In the genomic region with DNA sequence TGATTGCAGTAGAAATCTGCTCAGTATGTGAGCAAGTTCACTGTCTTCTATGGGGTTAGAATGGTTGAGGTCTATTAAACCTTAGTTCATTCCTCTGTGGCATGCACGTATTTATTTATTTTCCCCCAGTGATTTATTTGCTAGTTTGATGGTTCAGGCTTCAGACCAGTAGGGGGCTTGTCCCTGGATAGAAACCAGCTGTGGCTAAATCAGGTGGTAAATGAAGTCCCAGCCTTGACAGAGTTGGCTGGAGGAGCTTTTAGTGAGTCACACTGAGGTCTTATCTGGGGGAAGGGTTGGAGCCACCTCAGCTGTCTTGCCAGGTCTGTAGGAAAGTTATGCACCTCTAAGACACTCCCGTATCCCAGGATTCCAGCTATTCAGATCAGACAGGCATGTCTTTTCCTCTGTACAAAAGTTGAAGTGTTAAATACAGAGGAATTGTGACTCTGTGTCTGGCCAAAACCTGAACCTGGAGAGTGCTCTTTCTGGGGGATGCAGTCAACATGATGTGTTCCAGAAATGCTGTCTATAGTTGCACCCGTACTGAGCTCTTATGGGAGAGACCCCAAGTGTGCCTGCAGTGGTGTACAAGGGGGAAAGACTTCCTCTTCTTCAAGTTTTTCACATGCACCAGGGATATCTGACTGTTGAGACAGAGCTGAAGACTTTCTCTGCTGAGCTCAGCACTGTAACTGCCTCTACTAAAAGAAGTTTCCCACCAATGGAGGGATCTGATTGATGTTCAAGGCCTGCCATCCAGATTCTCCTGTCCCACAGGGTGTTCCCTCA, we compare ENCODE assay signal across 9 cellular contexts.
DNase-seq lines count a peak whose midpoint lies in the region; ATAC-seq, FAIRE-seq and TF ChIP-seq lines count a peak whose summit lies in the region.
"Had no signal": no experiment of that assay in that cellular context is flagged by ENCODE, and none has a peak within 500 bp of the region (broad histone marks: within the 10 kb centered on the region; RNA-seq: fewer than 3 reads in every experiment).

No MANE protein-coding gene starts in this region.

- peaks cover 66 to 85% (median 74%) of the 10 kb centered on the region in 10 experiments for H3K4me1 ChIP-seq in BLaER1 treated with 17β-estradiol and CSF1 and Interleukin-3, amounts not matched to agents 10 nM and 100 nM

- peaks cover 56% of the 10 kb centered on the region for H3K27me3 Mint-ChIP-seq in activated CD4-positive, alpha-beta memory T cell treated with anti-CD3 and anti-CD28 coated beads, Interleukin-2, amount 10 ng/mL, durations not matched to agents 7 days and 5 days

- peak overlapping the region in 8 of 11 experiments; percentile 26 to 96 (median 51); a peak in 14 of 22 replicates for H3K27ac ChIP-seq in BLaER1 treated with 17β-estradiol and CSF1 and Interleukin-3, amounts not matched to agents 10 nM and 100 nM

- no peak for ATAC-seq in GM18870 (IDR thresholded peaks at IDR 0.05; ENCODE audit: unreplicated experiment)

- peak overlapping the region in 5 of 11 experiments; percentile 33 to 78 (median 67); a peak in 9 of 22 replicates for H3K9ac ChIP-seq in BLaER1 treated with 17β-estradiol and CSF1 and Interleukin-3, amounts not matched to agents 10 nM and 100 nM

- H3K36me3 ChIP-seq in BLaER1 treated with 17β-estradiol and CSF1 and Interleukin-3, amounts not matched to agents 10 nM and 100 nM, result peaks cover 0 to 5% (median 0%) of the 10 kb centered on the region in 11 experiments; a peak in 2 of 22 replicates

- peaks cover 0 to 7% (median 0%) of the 10 kb centered on the region in 11 experiments; a peak in 3 of 22 replicates for H3K9me3 ChIP-seq in BLaER1 treated with 17β-estradiol and CSF1 and Interleukin-3, amounts not matched to agents 10 nM and 100 nM (replicated peaks in 1 of 11)

- TF ChIP-seq POLR2A in GM12892 (IDR thresholded peaks at IDR 0.05; ENCODE audit: low read depth, low read length), result no peak

- H3K4me3 Mint-ChIP-seq in activated CD4-positive, alpha-beta memory T cell treated with anti-CD3 and anti-CD28 coated beads, Interleukin-2, amount 10 ng/mL, durations not matched to agents 7 days and 5 days, result no peak overlapping the region
- H3K4me3 Mint-ChIP-seq: nephron had no signal

- no peaks in the 10 kb centered on the region; a peak in 1 of 22 replicates for H3K27me3 ChIP-seq in BLaER1 treated with 17β-estradiol and CSF1 and Interleukin-3, amounts not matched to agents 10 nM and 100 nM

- no peak for TF ChIP-seq CTCF in fibroblast of mammary gland (conservative IDR thresholded peaks at IDR 0.05; ENCODE audit: control insufficient read depth, insufficient read depth, low read depth, low read length)
- TF ChIP-seq CTCF in foreskin fibroblast (IDR thresholded peaks at IDR 0.05; ENCODE audit: low read depth, low read length), result no peak

- H4K20me1 ChIP-seq in BLaER1 treated with 17β-estradiol and CSF1 and Interleukin-3, amounts not matched to agents 10 nM and 100 nM, result no peaks in the 10 kb centered on the region

- no peak overlapping the region for H3K27ac Mint-ChIP-seq in activated CD4-positive, alpha-beta memory T cell treated with anti-CD3 and anti-CD28 coated beads, Interleukin-2, amount 10 ng/mL, durations not matched to agents 7 days and 5 days
- H3K27ac Mint-ChIP-seq: nephron had no signal

- H3K4me1 Mint-ChIP-seq in activated CD4-positive, alpha-beta memory T cell treated with anti-CD3 and anti-CD28 coated beads, Interleukin-2, amount 10 ng/mL, durations not matched to agents 7 days and 5 days, result peaks cover 14% of the 10 kb centered on the region
- H3K4me1 Mint-ChIP-seq: nephron had no signal

- H3K9me3 Mint-ChIP-seq in activated CD4-positive, alpha-beta memory T cell treated with anti-CD3 and anti-CD28 coated beads, Interleukin-2, amount 10 ng/mL, durations not matched to agents 7 days and 5 days, result no peaks in the 10 kb centered on the region

- CTCF ChIA-PET in activated CD4-positive, alpha-beta memory T cell treated with anti-CD3 and anti-CD28 coated beads, Interleukin-2, amount 10 ng/mL, durations not matched to agents 7 days and 5 days (lab: Charles Lee), result interaction anchor here (2.3 to 3.6 kb wide), 2 partner anchors 17 to 25 kb away, joined by 10 to 16 read pairs; no protein-coding TSS in a partner anchor

- peak overlapping the region in 3 of 10 experiments; percentile 60 to 86 (median 69); a peak in 5 of 20 replicates for H3K4me3 ChIP-seq in BLaER1 treated with 17β-estradiol and CSF1 and Interleukin-3, amounts not matched to agents 10 nM and 100 nM
- H3K4me3 ChIP-seq in fibroblast of mammary gland (ENCODE audit: control insufficient read depth, low read depth, low read length) (no peak overlapping the region), foreskin fibroblast (ENCODE audit: low read depth in 1 of 2, low read length in 2 of 2) (no peak overlapping the region)

- POLR2A ChIA-PET in activated CD4-positive, alpha-beta memory T cell treated with anti-CD3 and anti-CD28 coated beads, Interleukin-2, amount 10 ng/mL, durations not matched to agents 7 days and 5 days (lab: Charles Lee), result interaction anchor here (0.9 kb wide), 1 partner anchor 24 kb away, joined by 4 read pairs; no protein-coding TSS in a partner anchor

- H3K36me3 Mint-ChIP-seq in activated CD4-positive, alpha-beta memory T cell treated with anti-CD3 and anti-CD28 coated beads, Interleukin-2, amount 10 ng/mL, durations not matched to agents 7 days and 5 days (ENCODE audit: low read depth), result no peaks in the 10 kb centered on the region

- peak; percentile 94 for FAIRE-seq in GM12892 (lab: Jason Lieb, UNC)

- DNase-seq in GM12892 (ENCODE audit: insufficient read length), result no peak
- DNase-seq in NCI-H526 (lab: John Stamatoyannopoulos, UW), result peak; percentile 45 to 71
- peak; percentile 24 for DNase-seq in fibroblast of mammary gland (ENCODE audit: low read depth)
- DNase-seq in activated CD4-positive, alpha-beta memory T cell treated with anti-CD3 and anti-CD28 coated beads, Interleukin-2, amount 10 ng/mL, durations not matched to agents 7 days and 5 days, result no peak
- DNase-seq in foreskin fibroblast, result no peak
- DNase-seq in GDM1 (lab: John Stamatoyannopoulos, UW), result no peak

- peak overlapping the region; percentile 37 to 97 (median 84) for H3K4me2 ChIP-seq in BLaER1 treated with 17β-estradiol and CSF1 and Interleukin-3, amounts not matched to agents 10 nM and 100 nM

Comparison
In these comparisons a context has a peak if more than half of its experiments do, and no peak if none do; other contexts are left out.
1. DNase-seq: peak in NCI-H526 (2 of 2) and fibroblast of mammary gland (single experiment); none in GM12892 (single experiment), activated CD4-positive, alpha-beta memory T cell treated with anti-CD3 and anti-CD28 coated beads, Interleukin-2, amount 10 ng/mL, durations not matched to agents 7 days and 5 days (single experiment), foreskin fibroblast (0 of 2) and GDM1 (single experiment).